1 cellular context compared by ENCODE assay signal in the genomic region with DNA sequence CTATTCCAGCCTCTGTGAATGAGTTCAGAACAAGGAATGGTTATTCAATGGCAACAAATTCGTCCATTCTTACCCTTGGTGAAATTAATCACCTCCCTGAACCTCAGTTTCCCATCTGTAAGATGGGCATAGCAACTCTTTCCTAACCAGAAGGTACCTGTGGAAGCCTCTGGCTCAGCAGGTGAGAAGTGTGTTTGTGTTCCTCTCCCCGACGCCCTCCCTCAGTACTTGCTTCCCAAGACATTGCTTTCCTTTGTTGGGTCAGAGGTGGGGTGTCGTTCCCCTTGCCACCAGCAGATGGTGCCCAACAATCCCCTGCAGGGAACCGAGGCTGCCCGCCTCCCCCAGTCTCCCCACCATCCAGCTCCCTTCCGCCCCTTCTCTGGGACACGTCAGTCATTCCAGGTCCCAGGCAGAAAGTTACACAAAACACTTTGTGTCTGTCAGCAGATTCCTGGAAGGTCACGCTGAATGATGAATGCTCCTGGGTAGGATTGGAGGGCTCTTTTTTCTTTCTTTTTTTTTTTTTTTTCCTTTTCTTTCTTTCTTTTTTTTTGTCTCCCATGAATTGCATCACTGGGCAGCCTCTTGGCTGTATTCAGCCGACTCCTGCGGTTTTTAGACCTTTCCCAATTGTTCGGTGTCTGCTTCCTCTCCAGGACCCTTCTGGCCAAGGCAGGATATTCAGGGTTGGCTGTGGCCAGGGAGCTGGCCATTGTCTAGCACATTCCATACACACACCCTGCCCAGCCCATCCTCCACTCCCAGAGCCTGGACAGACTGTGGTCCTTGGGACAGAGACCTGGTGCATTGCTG.
TF ChIP-seq lines count a peak whose summit lies in the region.

No MANE protein-coding gene starts in this region.

TF ChIP-seq in K562, 482 proteins besides CTCF, POLR2A, EP300 and RAD21 (continued from another document and continues in another):
- TF ChIP-seq TAF9B (IDR thresholded peaks at IDR 0.05; ENCODE audit: partially characterized antibody) (no peak), ZNF197 (CRISPR knock-in tag; IDR thresholded peaks at IDR 0.05; ENCODE audit: low read depth) (no peak), KAT8 (IDR thresholded peaks at IDR 0.05; ENCODE audit: low read depth) (no peak), ZNF184 (CRISPR knock-in tag; IDR thresholded peaks at IDR 0.05) (no peak), BRCA1 (IDR thresholded peaks at IDR 0.05) (no peak), BRCA1 (CRISPR knock-in tag; IDR thresholded peaks at IDR 0.05) (no peak), ZNF133 (CRISPR knock-in tag; IDR thresholded peaks at IDR 0.05) (no peak), NEUROD1 (IDR thresholded peaks at IDR 0.05; ENCODE audit: borderline replicate concordance, low read depth, low read length, partially characterized antibody) (peak; percentile 17), NFIC (IDR thresholded peaks at IDR 0.05) (peak; percentile 46; the same call in 1 of the 2 replicates), ZFP1 (CRISPR knock-in tag; IDR thresholded peaks at IDR 0.05) (no peak), POLR2AphosphoS5 (IDR thresholded peaks at IDR 0.05; ENCODE audit: control insufficient read depth, insufficient read depth, low read depth, low read length) (no peak), CREM (IDR thresholded peaks at IDR 0.05; ENCODE audit: low read depth) (peak; percentile 56), FOXP1 (CRISPR knock-in tag; IDR thresholded peaks at IDR 0.05) (no peak), HDAC2 (IDR thresholded peaks at IDR 0.05) (0 out of 2 replicates have a peak, but pooled peaks have one; percentile 34), RFX1 (IDR thresholded peaks at IDR 0.05) (no peak), HNRNPUL1 (IDR thresholded peaks at IDR 0.05; ENCODE audit: low read length) (no peak), ZNF143 (CRISPR knock-in tag; IDR thresholded peaks at IDR 0.05) (no peak), HNRNPK (IDR thresholded peaks at IDR 0.05; ENCODE audit: low read depth, low read length, poor library complexity, severe bottlenecking) (no peak), ARID1B (IDR thresholded peaks at IDR 0.05) (peak; percentile 48), ETV5 (CRISPR knock-in tag; IDR thresholded peaks at IDR 0.05; ENCODE audit: low read depth) (peak; percentile 65; the same call in 1 of the 2 replicates), TAL1 (IDR thresholded peaks at IDR 0.05) (no peak), SRF (CRISPR knock-in tag; IDR thresholded peaks at IDR 0.05) (no peak; a peak in 1 of 4 replicates), HDGF (IDR thresholded peaks at IDR 0.05) (no peak), ZNF699 (CRISPR knock-in tag; IDR thresholded peaks at IDR 0.05; ENCODE audit: insufficient replicate concordance) (no peak), WHSC1 (IDR thresholded peaks at IDR 0.05; ENCODE audit: low read length) (no peak), MYNN (IDR thresholded peaks at IDR 0.05) (0 out of 2 replicates have a peak, but pooled peaks have one; percentile 48), MYNN (CRISPR knock-in tag; IDR thresholded peaks at IDR 0.05) (no peak), ZNF76 (CRISPR knock-in tag; IDR thresholded peaks at IDR 0.05; ENCODE audit: borderline replicate concordance) (no peak), ZNF507 (tag; conservative IDR thresholded peaks at IDR 0.05) (no peak), SMARCC2 (IDR thresholded peaks at IDR 0.05; ENCODE audit: low read depth) (no peak; the same call in 1 of the 2 replicates), ETV1 (tag; conservative IDR thresholded peaks at IDR 0.05; ENCODE audit: low read depth) (peak; percentile 65), ZNF224 (CRISPR knock-in tag; IDR thresholded peaks at IDR 0.05) (no peak), ZKSCAN8 (CRISPR knock-in tag; IDR thresholded peaks at IDR 0.05) (no peak), SIRT6 (IDR thresholded peaks at IDR 0.05; ENCODE audit: low read depth, low read length) (no peak), ELF1 (tag; IDR thresholded peaks at IDR 0.05) (peak; percentile 42; the same call in 1 of the 2 replicates), TAF7 (tag; IDR thresholded peaks at IDR 0.05) (no peak), HDAC3 (IDR thresholded peaks at IDR 0.05; ENCODE audit: borderline replicate concordance, partially characterized antibody) (no peak), CREB1 (IDR thresholded peaks at IDR 0.05) (no peak), CREB1 (CRISPR knock-in tag; IDR thresholded peaks at IDR 0.05) (peak; percentile 56; the same call in 1 of the 2 replicates), THRAP3 (IDR thresholded peaks at IDR 0.05; ENCODE audit: borderline replicate concordance) (no peak), MCM3 (IDR thresholded peaks at IDR 0.05) (no peak), NCOA4 (IDR thresholded peaks at IDR 0.05; ENCODE audit: partially characterized antibody) (no peak), JUNB (CRISPR knock-in tag; conservative IDR thresholded peaks at IDR 0.05) (no peak), SNRNP70 (optimal IDR thresholded peaks at IDR 0.05; ENCODE audit: low read depth, low read length) (no peak)
- TF ChIP-seq, protein P1, sequence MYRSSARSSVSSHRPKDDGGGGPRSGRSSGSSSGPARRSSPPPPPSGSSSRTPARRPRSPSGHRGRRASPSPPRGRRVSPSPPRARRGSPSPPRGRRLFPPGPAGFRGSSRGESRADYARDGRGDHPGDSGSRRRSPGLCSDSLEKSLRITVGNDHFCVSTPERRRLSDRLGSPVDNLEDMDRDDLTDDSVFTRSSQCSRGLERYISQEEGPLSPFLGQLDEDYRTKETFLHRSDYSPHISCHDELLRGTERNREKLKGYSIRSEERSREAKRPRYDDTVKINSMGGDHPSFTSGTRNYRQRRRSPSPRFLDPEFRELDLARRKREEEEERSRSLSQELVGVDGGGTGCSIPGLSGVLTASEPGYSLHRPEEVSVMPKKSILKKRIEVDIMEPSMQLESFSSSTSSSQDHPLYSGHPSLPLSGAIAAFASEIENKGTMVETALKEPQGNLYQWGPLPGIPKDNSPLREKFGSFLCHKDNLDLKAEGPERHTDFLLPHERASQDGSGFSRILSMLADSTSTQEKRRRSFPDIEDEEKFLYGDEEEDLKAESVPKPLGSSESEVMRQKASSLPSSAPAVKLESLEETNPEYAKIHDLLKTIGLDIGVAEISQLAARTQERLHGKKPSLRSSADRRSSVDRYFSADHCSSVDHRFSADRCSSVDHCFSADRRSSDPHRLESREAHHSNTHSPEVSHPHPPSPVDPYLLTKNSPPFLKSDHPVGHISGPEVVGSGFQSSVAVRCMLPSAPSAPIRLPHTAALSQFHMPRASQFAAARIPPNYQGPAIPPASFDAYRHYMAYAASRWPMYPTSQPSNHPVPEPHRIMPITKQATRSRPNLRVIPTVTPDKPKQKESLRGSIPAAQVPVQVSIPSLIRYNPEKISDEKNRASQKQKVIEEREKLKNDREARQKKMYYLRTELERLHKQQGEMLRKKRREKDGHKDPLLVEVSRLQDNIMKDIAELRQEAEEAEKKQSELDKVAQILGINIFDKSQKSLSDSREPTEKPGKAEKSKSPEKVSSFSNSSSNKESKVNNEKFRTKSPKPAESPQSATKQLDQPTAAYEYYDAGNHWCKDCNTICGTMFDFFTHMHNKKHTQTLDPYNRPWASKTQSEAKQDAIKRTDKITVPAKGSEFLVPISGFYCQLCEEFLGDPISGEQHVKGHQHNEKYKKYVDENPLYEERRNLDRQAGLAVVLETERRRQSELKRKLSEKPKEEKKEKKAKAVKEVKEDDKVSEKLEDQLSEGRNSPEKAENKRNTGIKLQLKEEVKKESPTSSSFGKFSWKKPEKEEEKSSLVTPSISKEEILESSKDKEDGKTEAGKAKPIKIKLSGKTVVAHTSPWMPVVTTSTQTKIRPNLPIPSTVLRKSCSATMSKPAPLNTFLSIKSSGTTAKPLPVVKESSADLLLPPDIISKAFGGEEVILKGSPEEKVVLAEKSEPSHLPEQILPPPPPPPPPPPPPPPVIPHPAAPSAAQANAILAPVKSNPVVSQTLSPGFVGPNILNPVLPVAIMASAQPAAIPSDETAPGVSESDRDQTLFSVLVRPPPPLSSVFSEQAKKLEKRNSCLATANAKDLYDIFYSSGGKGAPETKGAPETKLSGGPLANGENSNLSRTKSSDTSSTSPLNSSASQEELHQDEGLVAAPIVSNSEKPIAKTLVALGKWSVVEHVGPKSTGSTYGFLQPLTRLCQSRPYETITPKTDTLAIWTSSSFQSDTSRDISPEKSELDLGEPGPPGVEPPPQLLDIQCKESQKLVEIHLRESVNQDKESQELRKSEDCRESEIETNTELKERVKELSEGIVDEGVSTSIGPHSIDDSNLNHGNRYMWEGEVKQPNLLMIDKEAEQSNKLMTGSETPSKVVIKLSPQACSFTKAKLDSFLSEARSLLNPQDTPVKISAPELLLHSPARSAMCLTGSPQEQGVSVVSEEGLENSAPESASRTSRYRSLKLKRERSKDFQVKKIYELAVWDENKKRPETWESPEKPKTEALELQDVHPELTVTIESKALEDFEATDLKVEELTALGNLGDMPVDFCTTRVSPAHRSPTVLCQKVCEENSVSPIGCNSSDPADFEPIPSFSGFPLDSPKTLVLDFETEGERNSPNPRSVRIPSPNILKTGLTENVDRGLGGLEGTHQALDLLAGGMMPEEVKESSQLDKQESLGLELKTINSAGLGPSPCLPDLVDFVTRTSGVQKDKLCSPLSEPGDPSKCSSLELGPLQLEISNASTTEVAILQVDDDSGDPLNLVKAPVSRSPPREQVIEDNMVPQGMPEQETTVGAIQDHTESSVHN (IDR thresholded peaks at IDR 0.05; ENCODE audit: borderline replicate concordance in 1 of 2, low read depth in 1 of 2): peak in 1 of 2 experiments; percentile 63; a peak in 2 of 4 replicates
- TF ChIP-seq, protein P2, sequence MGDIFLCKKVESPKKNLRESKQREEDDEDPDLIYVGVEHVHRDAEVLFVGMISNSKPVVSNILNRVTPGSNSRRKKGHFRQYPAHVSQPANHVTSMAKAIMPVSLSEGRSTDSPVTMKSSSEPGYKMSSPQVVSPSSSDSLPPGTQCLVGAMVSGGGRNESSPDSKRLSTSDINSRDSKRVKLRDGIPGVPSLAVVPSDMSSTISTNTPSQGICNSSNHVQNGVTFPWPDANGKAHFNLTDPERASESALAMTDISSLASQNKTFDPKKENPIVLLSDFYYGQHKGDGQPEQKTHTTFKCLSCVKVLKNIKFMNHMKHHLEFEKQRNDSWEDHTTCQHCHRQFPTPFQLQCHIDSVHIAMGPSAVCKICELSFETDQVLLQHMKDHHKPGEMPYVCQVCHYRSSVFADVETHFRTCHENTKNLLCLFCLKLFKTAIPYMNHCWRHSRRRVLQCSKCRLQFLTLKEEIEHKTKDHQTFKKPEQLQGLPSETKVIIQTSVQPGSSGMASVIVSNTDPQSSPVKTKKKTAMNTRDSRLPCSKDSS (IDR thresholded peaks at IDR 0.05; ENCODE audit: low read depth, partially characterized antibody): no peak
- TF ChIP-seq, protein P3, sequence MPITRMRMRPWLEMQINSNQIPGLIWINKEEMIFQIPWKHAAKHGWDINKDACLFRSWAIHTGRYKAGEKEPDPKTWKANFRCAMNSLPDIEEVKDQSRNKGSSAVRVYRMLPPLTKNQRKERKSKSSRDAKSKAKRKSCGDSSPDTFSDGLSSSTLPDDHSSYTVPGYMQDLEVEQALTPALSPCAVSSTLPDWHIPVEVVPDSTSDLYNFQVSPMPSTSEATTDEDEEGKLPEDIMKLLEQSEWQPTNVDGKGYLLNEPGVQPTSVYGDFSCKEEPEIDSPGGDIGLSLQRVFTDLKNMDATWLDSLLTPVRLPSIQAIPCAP (CRISPR knock-in tag; IDR thresholded peaks at IDR 0.05; ENCODE audit: borderline replicate concordance): no peak
- TF ChIP-seq, protein P4, sequence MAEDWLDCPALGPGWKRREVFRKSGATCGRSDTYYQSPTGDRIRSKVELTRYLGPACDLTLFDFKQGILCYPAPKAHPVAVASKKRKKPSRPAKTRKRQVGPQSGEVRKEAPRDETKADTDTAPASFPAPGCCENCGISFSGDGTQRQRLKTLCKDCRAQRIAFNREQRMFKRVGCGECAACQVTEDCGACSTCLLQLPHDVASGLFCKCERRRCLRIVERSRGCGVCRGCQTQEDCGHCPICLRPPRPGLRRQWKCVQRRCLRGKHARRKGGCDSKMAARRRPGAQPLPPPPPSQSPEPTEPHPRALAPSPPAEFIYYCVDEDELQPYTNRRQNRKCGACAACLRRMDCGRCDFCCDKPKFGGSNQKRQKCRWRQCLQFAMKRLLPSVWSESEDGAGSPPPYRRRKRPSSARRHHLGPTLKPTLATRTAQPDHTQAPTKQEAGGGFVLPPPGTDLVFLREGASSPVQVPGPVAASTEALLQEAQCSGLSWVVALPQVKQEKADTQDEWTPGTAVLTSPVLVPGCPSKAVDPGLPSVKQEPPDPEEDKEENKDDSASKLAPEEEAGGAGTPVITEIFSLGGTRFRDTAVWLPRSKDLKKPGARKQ (CRISPR knock-in tag; IDR thresholded peaks at IDR 0.05): no peak
- TF ChIP-seq, protein P5, sequence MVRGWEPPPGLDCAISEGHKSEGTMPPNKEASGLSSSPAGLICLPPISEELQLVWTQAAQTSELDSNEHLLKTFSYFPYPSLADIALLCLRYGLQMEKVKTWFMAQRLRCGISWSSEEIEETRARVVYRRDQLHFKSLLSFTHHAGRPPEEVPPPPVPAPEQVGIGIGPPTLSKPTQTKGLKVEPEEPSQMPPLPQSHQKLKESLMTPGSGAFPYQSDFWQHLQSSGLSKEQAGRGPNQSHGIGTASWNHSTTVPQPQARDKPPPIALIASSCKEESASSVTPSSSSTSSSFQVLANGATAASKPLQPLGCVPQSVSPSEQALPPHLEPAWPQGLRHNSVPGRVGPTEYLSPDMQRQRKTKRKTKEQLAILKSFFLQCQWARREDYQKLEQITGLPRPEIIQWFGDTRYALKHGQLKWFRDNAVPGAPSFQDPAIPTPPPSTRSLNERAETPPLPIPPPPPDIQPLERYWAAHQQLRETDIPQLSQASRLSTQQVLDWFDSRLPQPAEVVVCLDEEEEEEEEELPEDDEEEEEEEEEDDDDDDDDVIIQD (CRISPR knock-in tag; IDR thresholded peaks at IDR 0.05): no peak
- TF ChIP-seq, protein P6, sequence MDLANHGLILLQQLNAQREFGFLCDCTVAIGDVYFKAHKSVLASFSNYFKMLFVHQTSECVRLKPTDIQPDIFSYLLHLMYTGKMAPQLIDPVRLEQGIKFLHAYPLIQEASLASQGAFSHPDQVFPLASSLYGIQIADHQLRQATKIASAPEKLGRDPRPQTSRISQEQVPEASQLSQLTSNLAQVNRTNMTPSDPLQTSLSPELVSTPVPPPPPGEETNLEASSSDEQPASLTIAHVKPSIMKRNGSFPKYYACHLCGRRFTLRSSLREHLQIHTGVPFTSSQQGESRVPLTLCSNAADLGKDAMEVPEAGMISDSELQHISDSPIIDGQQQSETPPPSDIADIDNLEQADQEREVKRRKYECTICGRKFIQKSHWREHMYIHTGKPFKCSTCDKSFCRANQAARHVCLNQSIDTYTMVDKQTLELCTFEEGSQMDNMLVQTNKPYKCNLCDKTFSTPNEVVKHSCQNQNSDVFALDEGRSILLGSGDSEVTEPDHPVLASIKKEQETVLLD (IDR thresholded peaks at IDR 0.05): no peak
